Comparison of ENCODE assay signal across 10 cellular contexts in genomic region chr22:45082795-45083194, GRCh38.
A peak's percentile ranks its signal among the peaks of the same experiment; 100 is the strongest.
DNase-seq lines count a peak whose midpoint lies in the region; ATAC-seq and TF ChIP-seq lines count a peak whose summit lies in the region.
"Had no signal": no experiment of that assay in that cellular context is flagged by ENCODE, and none has a peak within 500 bp of the region (broad histone marks: within the 10 kb centered on the region; RNA-seq: fewer than 3 reads in every experiment).

No MANE protein-coding gene starts in this region.

- H3K9me3 Mint-ChIP-seq in HFFc6 (peaks cover 6% of the 10 kb centered on the region), osteocyte (ENCODE audit: unreplicated experiment) (no peaks in the 10 kb centered on the region)

- no peak overlapping the region for H3K4me3 Mint-ChIP-seq in HFFc6
- H3K4me3 Mint-ChIP-seq in osteocyte (ENCODE audit: unreplicated experiment), result no peak overlapping the region
- H3K4me3 Mint-ChIP-seq: activated T-cell treated with anti-CD3 and anti-CD28 coated beads, Interleukin-2, amount 50 U/mL, for 24 hours had no signal

- peak; percentile 72 for TF ChIP-seq CTCF in HFFc6 (IDR thresholded peaks at IDR 0.05)
- TF ChIP-seq CTCF in astrocyte of the cerebellum (IDR thresholded peaks at IDR 0.05; ENCODE audit: low read depth, low read length, missing control alignments), result peak; percentile 12
- TF ChIP-seq CTCF in osteocyte (IDR thresholded peaks at IDR 0.05), result peak; percentile 30

- no peak overlapping the region for H3K4me3 ChIP-seq in astrocyte of the cerebellum (ENCODE audit: low read depth, low read length)
- H3K4me3 ChIP-seq: lower lobe of right lung had no signal

- DNase-seq in NCI-H82 (lab: John Stamatoyannopoulos, UW), result peak; percentile 11
- no peak for DNase-seq in NCI-H82 treated with DMSO at 0.1 percent for 48 hours (lab: John Stamatoyannopoulos, UW; ENCODE audit: unreplicated experiment)
- DNase-seq in HFFc6, result no peak
- no peak for DNase-seq in astrocyte of the cerebellum (ENCODE audit: low read depth)
- no peak for DNase-seq in osteocyte (ENCODE audit: extremely low spot score, unreplicated experiment)
- DNase-seq in NCI-H446 treated with DMSO at 0.1 percent for 48 hours (lab: John Stamatoyannopoulos, UW), result no peak
- DNase-seq: activated T-cell treated with anti-CD3 and anti-CD28 coated beads, Interleukin-2, amount 50 U/mL, for 24 hours; lower lobe of right lung had no signal

- H3K4me1 Mint-ChIP-seq in HFFc6 (ENCODE audit: low read depth) (peaks cover 23% of the 10 kb centered on the region), osteocyte (ENCODE audit: unreplicated experiment) (no peaks in the 10 kb centered on the region)

- H3K36me3 Mint-ChIP-seq in HFFc6 (ENCODE audit: low read depth), result peaks cover 6% of the 10 kb centered on the region
- H3K36me3 Mint-ChIP-seq in osteocyte (ENCODE audit: unreplicated experiment), result no peaks in the 10 kb centered on the region

- in situ Hi-C loops in astrocyte of the cerebellum (cut with HindIII; ENCODE audit: low sequenced_read_pairs), result no loop called here

- peaks cover 29% of the 10 kb centered on the region for H3K27me3 Mint-ChIP-seq in HFFc6 (ENCODE audit: insufficient read depth)
- H3K27me3 Mint-ChIP-seq in osteocyte (ENCODE audit: unreplicated experiment), result peaks cover 10% of the 10 kb centered on the region

- ATAC-seq in GM21360 (IDR thresholded peaks at IDR 0.05; ENCODE audit: unreplicated experiment), result no peak
- no peak for ATAC-seq in HG03025 (IDR thresholded peaks at IDR 0.05; ENCODE audit: low FRiP score, unreplicated experiment)

- H3K27ac Mint-ChIP-seq in HFFc6 (no peak overlapping the region), osteocyte (ENCODE audit: unreplicated experiment) (no peak overlapping the region)

Comparison
In these comparisons a context has a peak if more than half of its experiments do, and no peak if none do; other contexts are left out.
1. CTCF ChIP-seq: peak in every context shown above with its lines; median percentile 72 in HFFc6; 30 in osteocyte; 12 in astrocyte of the cerebellum.